8 cellular contexts compared by ENCODE assay signal in the genomic region with DNA sequence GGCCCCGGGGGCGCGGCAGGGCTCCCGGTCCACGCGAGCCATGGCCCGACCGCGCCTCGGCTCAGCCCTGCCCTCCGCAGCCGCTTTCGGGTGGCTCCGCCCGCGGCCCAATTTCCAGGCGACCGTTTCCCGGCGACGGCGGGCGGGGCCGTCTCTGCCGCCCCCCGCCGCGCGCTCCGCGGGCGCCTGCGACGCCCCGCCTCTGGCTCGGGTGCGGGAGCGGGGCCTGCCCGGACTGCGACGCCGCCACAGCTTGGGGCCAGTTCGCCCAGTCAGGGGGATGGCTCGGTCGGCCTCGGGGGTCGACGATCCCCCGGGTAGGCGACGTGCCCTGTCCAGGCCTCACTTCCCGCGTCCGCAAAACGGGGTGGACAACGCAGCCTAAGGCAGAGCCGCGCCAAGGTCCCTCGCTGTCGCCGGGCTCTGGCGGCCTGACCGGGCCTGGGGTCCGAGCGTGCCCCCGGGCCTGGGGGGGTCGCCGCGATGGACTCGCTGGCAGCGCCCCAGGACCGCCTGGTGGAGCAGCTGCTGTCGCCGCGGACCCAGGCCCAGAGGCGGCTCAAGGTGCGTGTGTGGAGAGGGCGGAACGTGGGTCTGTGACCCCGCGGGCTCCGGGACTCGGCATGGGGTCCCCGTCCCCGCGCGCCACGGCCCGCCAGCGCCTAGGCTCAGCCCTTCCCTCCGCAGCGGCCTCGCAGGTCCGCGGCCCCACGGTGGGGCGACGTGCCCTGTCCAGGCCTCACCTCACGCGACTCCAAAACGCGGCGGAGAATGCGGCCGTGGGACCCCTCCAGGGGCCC. TPM values are rescaled to one million over a fixed set of nuclear protein-coding genes. Genes with fewer than 3 reads are reported as not detected.
DNase-seq lines count a peak whose midpoint lies in the region; TF ChIP-seq lines count a peak whose summit lies in the region.

No MANE protein-coding gene starts in this region.

- H3K9me3 Mint-ChIP-seq in endothelial cell (ENCODE audit: unreplicated experiment) = no peaks in the 10 kb centered on the region
- H3K9me3 Mint-ChIP-seq in neural progenitor cell = peaks cover 6% of the 10 kb centered on the region

- DNase-seq in endothelial cell (ENCODE audit: low spot score) = no peak
- DNase-seq in neural progenitor cell (ENCODE audit: low spot score) = no peak
- no peak for DNase-seq in SKM-1 treated with dmso at 0.1 percent for 144 hours (lab: John Stamatoyannopoulos, UW; ENCODE audit: unreplicated experiment)
- DNase-seq in HPDE6-E6E7 (ENCODE audit: extremely low spot score) = no peak
- no peak for DNase-seq in T1000 (lab: John Stamatoyannopoulos, UW)
- no peak for DNase-seq in NCI-H526 (lab: John Stamatoyannopoulos, UW)

- H3K36me3 Mint-ChIP-seq in endothelial cell (ENCODE audit: low read depth, unreplicated experiment) (peaks cover 7% of the 10 kb centered on the region), neural progenitor cell (peaks cover 13% of the 10 kb centered on the region)

- H3K27me3 Mint-ChIP-seq in endothelial cell (ENCODE audit: unreplicated experiment) = peaks cover 27% of the 10 kb centered on the region
- H3K27me3 Mint-ChIP-seq in neural progenitor cell (ENCODE audit: insufficient read depth, low read depth) = peaks cover 45% of the 10 kb centered on the region

- H3K4me2 ChIP-seq in neural progenitor cell = peak overlapping the region; percentile 96

- no peak overlapping the region for H3K27ac ChIP-seq in neural progenitor cell

- peaks cover 100% of the 10 kb centered on the region for H3K27me3 ChIP-seq in neural progenitor cell

- H2AFZ ChIP-seq in neural progenitor cell (replicated peaks) = peak overlapping the region; percentile 79

- H4K20me1 ChIP-seq in neural progenitor cell (ENCODE audit: low read depth) = peaks cover 47% of the 10 kb centered on the region

- H3K4me1 Mint-ChIP-seq in endothelial cell (ENCODE audit: unreplicated experiment) (peaks cover 6% of the 10 kb centered on the region), neural progenitor cell (peaks cover 19% of the 10 kb centered on the region)

- TF ChIP-seq CTCF in LNCAP (IDR thresholded peaks at IDR 0.05) (0 out of 2 replicates have a peak, but pooled peaks have one; percentile 27), endothelial cell (IDR thresholded peaks at IDR 0.05; ENCODE audit: unreplicated experiment) (peak; percentile 69), neural progenitor cell (IDR thresholded peaks at IDR 0.05) (no peak)

- H3K79me2 ChIP-seq in neural progenitor cell (ENCODE audit: low read depth) = no peaks in the 10 kb centered on the region

- H3K36me3 ChIP-seq in ES-I3 (ENCODE audit: insufficient read depth, low read length) (no peaks in the 10 kb centered on the region), neural progenitor cell (no peaks in the 10 kb centered on the region)

- peak overlapping the region; percentile 57 for H3K4me3 ChIP-seq in neural progenitor cell

- H3K27ac Mint-ChIP-seq in endothelial cell (ENCODE audit: unreplicated experiment) = no peak overlapping the region
- no peak overlapping the region for H3K27ac Mint-ChIP-seq in neural progenitor cell

- H3K4me3 Mint-ChIP-seq in endothelial cell (ENCODE audit: unreplicated experiment) (no peak overlapping the region), neural progenitor cell (no peak overlapping the region)

- no peaks in the 10 kb centered on the region; the same call in 1 of the 2 replicates for H3K4me1 ChIP-seq in ES-I3 (ENCODE audit: insufficient read depth, low read length)
- H3K4me1 ChIP-seq in neural progenitor cell = peaks cover 24% of the 10 kb centered on the region

- H3K9me3 ChIP-seq in ES-I3 (ENCODE audit: control insufficient read depth, insufficient read depth, low read length) (no peaks in the 10 kb centered on the region), neural progenitor cell (ENCODE audit: low read depth) (no peaks in the 10 kb centered on the region)

- H3K9ac ChIP-seq in ES-I3 (ENCODE audit: low read depth, low read length) (peak overlapping the region; percentile 66), neural progenitor cell (no peak overlapping the region)

- H3F3A ChIP-seq in neural progenitor cell (ENCODE audit: low read depth) = peaks cover 30% of the 10 kb centered on the region

RNA-seq across cellular contexts. Expression of gene SEPTIN5, which starts 4.2 kb away (rescaled TPM):
- total RNA-seq in endothelial cell (ENCODE audit: unreplicated experiment) = 2.3 TPM
- 5.0 and 8.2 TPM in 2 replicates for total RNA-seq in neural progenitor cell (ENCODE audit: low replicate concordance)

RNA-seq across cellular contexts. Expression of gene GP1BB, which starts 4.9 kb away (rescaled TPM):
- total RNA-seq in endothelial cell (ENCODE audit: unreplicated experiment) (not detected), neural progenitor cell (ENCODE audit: low replicate concordance) (1.2 TPM in 1 of 2 replicates, not detected in the other)

RNA-seq across cellular contexts. Expression of gene TBX1, which starts 42.1 kb away (rescaled TPM):
- total RNA-seq in endothelial cell (ENCODE audit: unreplicated experiment) (0.56 TPM), neural progenitor cell (ENCODE audit: low replicate concordance) (0.06 TPM in 1 of 2 replicates, not detected in the other)
